9 cellular contexts compared by ENCODE assay signal in genomic region chr10:95559466-95559865, GRCh38. TPM values are rescaled to one million over a fixed set of nuclear protein-coding genes. Genes with fewer than 3 reads are reported as not detected.
DNase-seq lines count a peak whose midpoint lies in the region; ATAC-seq, FAIRE-seq and TF ChIP-seq lines count a peak whose summit lies in the region.
"Had no signal": no experiment of that assay in that cellular context is flagged by ENCODE, and none has a peak within 500 bp of the region (broad histone marks: within the 10 kb centered on the region; RNA-seq: fewer than 3 reads in every experiment).

No MANE protein-coding gene starts in this region.

- H3K4me1 ChIP-seq in left ventricle myocardium inferior (peaks cover 70% of the 10 kb centered on the region), endocrine pancreas (ENCODE audit: control insufficient read depth, insufficient read depth, low read length) (no peaks in the 10 kb centered on the region), aorta (ENCODE audit: control insufficient read depth in 1 of 2, insufficient read depth in 2 of 2, low read length in 2 of 2) (no peaks in the 10 kb centered on the region)

- peak overlapping the region in 5 of 10 donors; percentile 33 to 91 (median 61) for H3K27ac Mint-ChIP-seq in naive thymus-derived CD8-positive, alpha-beta T cell

- H3K4me1 Mint-ChIP-seq in naive thymus-derived CD8-positive, alpha-beta T cell = peaks cover 11 to 18% (median 13%) of the 10 kb centered on the region in 4 donors

- TF ChIP-seq CTCF in left ventricle myocardium inferior (IDR thresholded peaks at IDR 0.05; ENCODE audit: borderline replicate concordance) = no peak

- no peaks in the 10 kb centered on the region for H3K9me3 ChIP-seq in left ventricle myocardium inferior (replicated peaks)
- H3K9me3 ChIP-seq in endocrine pancreas (ENCODE audit: control insufficient read depth, low read length) = no peaks in the 10 kb centered on the region
- no peaks in the 10 kb centered on the region for H3K9me3 ChIP-seq in aorta (ENCODE audit: control insufficient read depth, low read length)

- intact Hi-C loops in left ventricle myocardium inferior (cut with micrococcal nuclease) = loop anchor here (10.0 kb wide), 2 partner anchors 85 to 125 kb away; no protein-coding TSS in a partner anchor
- intact Hi-C loops in Right ventricle myocardium superior (cut with DNase I) = loop anchor here (5.0 kb wide), 1 partner anchor 127 kb away; no protein-coding TSS in a partner anchor
- intact Hi-C loops in aorta (cut with DNase I) = loop anchor here (5.0 to 10.0 kb wide), 3 partner anchors 42 to 95 kb away; no protein-coding TSS in a partner anchor

- no peaks in the 10 kb centered on the region for H3K9me3 Mint-ChIP-seq in naive thymus-derived CD8-positive, alpha-beta T cell

- H3K27me3 Mint-ChIP-seq in naive thymus-derived CD8-positive, alpha-beta T cell = peaks cover 0 to 9% (median 1%) of the 10 kb centered on the region in 5 donors

- DNase-seq in left ventricle myocardium inferior = no peak
- no peak for DNase-seq in Right ventricle myocardium superior
- no peak for DNase-seq in naive thymus-derived CD8-positive, alpha-beta T cell
- DNase-seq in aorta = peak in 1 of 2 donors; percentile 56
- no peak for DNase-seq in MV-4-11 (lab: John Stamatoyannopoulos, UW)
- no peak for DNase-seq in HTR-8/SVneo (ENCODE audit: insufficient read length, low spot score)
- DNase-seq: NCI-H2029 treated with DMSO at 0.1 percent for 48 hours had no signal

- H3K36me3 ChIP-seq in left ventricle myocardium inferior = no peaks in the 10 kb centered on the region
- no peaks in the 10 kb centered on the region for H3K36me3 ChIP-seq in endocrine pancreas (ENCODE audit: control insufficient read depth, insufficient read depth, low read length)
- H3K36me3 ChIP-seq in aorta (ENCODE audit: control insufficient read depth in 1 of 2, insufficient read depth in 2 of 2, low read length in 1 of 2) = no peaks in the 10 kb centered on the region

- H3K27ac ChIP-seq in left ventricle myocardium inferior (replicated peaks) (peak overlapping the region; percentile 89), aorta (ENCODE audit: low read depth in 1 of 2, low read length in 2 of 2) (peak overlapping the region; percentile 55 to 78)

- POLR2A ChIA-PET in naive thymus-derived CD8-positive, alpha-beta T cell (lab: Charles Lee) = interaction anchor here (0.6 kb wide), 1 partner anchor 1527 kb away, joined by 3 read pairs; no protein-coding TSS in a partner anchor

- H3K36me3 Mint-ChIP-seq in naive thymus-derived CD8-positive, alpha-beta T cell = no peaks in the 10 kb centered on the region

- H3K9ac ChIP-seq in endocrine pancreas (ENCODE audit: control insufficient read depth, insufficient read depth, low read length) = peak overlapping the region; percentile 33

- peak overlapping the region; percentile 61 to 100 (median 79) for H3K4me3 Mint-ChIP-seq in naive thymus-derived CD8-positive, alpha-beta T cell

- peak overlapping the region; percentile 82 for H3K4me3 ChIP-seq in left ventricle myocardium inferior
- no peak overlapping the region for H3K4me3 ChIP-seq in endocrine pancreas (ENCODE audit: control insufficient read depth, insufficient read depth, low read length)
- H3K4me3 ChIP-seq in aorta (ENCODE audit: low read length in 2 of 2) = peak overlapping the region; percentile 96 to 97

- FAIRE-seq in HTR-8/SVneo (lab: Jason Lieb, UNC) = no peak

- ATAC-seq in Right ventricle myocardium superior (ENCODE audit: poor library complexity) (no peak), aorta (ENCODE audit: low FRiP score) (no peak), GM18502 (IDR thresholded peaks at IDR 0.05; ENCODE audit: poor library complexity, unreplicated experiment) (no peak)
- ATAC-seq in naive thymus-derived CD8-positive, alpha-beta T cell = no peak

- 2 to 6% methylated on average over 4 of the region's 4 CpGs for WGBS in aorta, 2 donors

- H3K27me3 ChIP-seq in left ventricle myocardium inferior (ENCODE audit: low read depth) (no peaks in the 10 kb centered on the region), endocrine pancreas (ENCODE audit: control insufficient read depth, insufficient read depth, low read length) (no peaks in the 10 kb centered on the region), aorta (ENCODE audit: control insufficient read depth in 1 of 2, insufficient read depth in 2 of 2, low read length in 1 of 2) (no peaks in the 10 kb centered on the region)

RNA-seq across cellular contexts. Expression of gene SORBS1, which starts 1.7 kb away (rescaled TPM):
- total RNA-seq in left ventricle myocardium inferior = 896 TPM
- 697 TPM for total RNA-seq in Right ventricle myocardium superior
- 1 to 10 TPM in 1 of 2 experiments, under 1 TPM in 1; 0.94 to 1.7 TPM for total RNA-seq in naive thymus-derived CD8-positive, alpha-beta T cell
- under 1 TPM; 0.25 to 0.49 (median 0.29) TPM for polyA plus RNA-seq in naive thymus-derived CD8-positive, alpha-beta T cell
- 1,000 to 10,000 TPM in 1 of 2 donors, 100 to 1,000 TPM in 1; 591 to 1,478 TPM for total RNA-seq in aorta
- polyA plus RNA-seq in aorta = 100 to 1,000 TPM; 371 to 372 TPM

Comparison
In these comparisons a context has a peak if more than half of its experiments do, and no peak if none do; other contexts are left out.
1. RNA of gene SORBS1, which starts 1.7 kb away (total RNA-seq): 591 to 1,478 TPM in aorta, 896 TPM in left ventricle myocardium inferior (single experiment) and 697 TPM in Right ventricle myocardium superior (single experiment); 0.94 to 1.7 TPM in naive thymus-derived CD8-positive, alpha-beta T cell; every median in the first group is over 100 times any median in the second.